Comparison of ENCODE assay signal across 16 cellular contexts in genomic region chr10:24790073-24790472, GRCh38.
A peak's percentile ranks its signal among the peaks of the same experiment; 100 is the strongest.
DNase-seq lines count a peak whose midpoint lies in the region; TF ChIP-seq lines count a peak whose summit lies in the region.
"Had no signal": no experiment of that assay in that cellular context is flagged by ENCODE, and none has a peak within 500 bp of the region (broad histone marks: within the 10 kb centered on the region; RNA-seq: fewer than 3 reads in every experiment).

No MANE protein-coding gene starts in this region.

- H3K27ac ChIP-seq in dorsolateral prefrontal cortex (peak overlapping the region; percentile 75 to 100 (median 95)), mesendoderm (ENCODE audit: low read depth, low read length) (no peak overlapping the region), substantia nigra (ENCODE audit: low read depth, low read length, poor library complexity, severe bottlenecking) (peak overlapping the region; percentile 90)
- H3K27ac ChIP-seq: C4-2B had no signal

- H3K27me3 ChIP-seq in dorsolateral prefrontal cortex = no peaks in the 10 kb centered on the region
- H3K27me3 ChIP-seq in mesendoderm (ENCODE audit: insufficient read depth, low read length, poor library complexity) = no peaks in the 10 kb centered on the region

- no peaks in the 10 kb centered on the region for H3K36me3 ChIP-seq in mesendoderm (ENCODE audit: control insufficient read depth, insufficient read depth, low read length)

- TF ChIP-seq CTCF in dorsolateral prefrontal cortex (IDR thresholded peaks at IDR 0.05 in 54 of 56, conservative IDR thresholded peaks at IDR 0.05 in 2 of 56; ENCODE audit: low read depth in 1 of 56, partially characterized antibody in 56 of 56) = peak in 1 of 56 donors; percentile 13

- H4K8ac ChIP-seq in mesendoderm (ENCODE audit: low read depth, low read length) = peak overlapping the region; percentile 14

- peak overlapping the region in 16 of 59 donors; percentile 10 to 43 (median 21) for H3K4me3 ChIP-seq in dorsolateral prefrontal cortex
- no peak overlapping the region for H3K4me3 ChIP-seq in mesendoderm (ENCODE audit: low read length)

- no peaks in the 10 kb centered on the region for H3K4me1 ChIP-seq in mesendoderm (ENCODE audit: control insufficient read depth, low read depth, low read length)

- no peak overlapping the region for H2BK120ac ChIP-seq in mesendoderm (ENCODE audit: low read depth, low read length)

- H2BK5ac ChIP-seq in mesendoderm (ENCODE audit: low read length) = no peak overlapping the region

- H4K5ac ChIP-seq in mesendoderm (ENCODE audit: low read length) = no peak overlapping the region

- no peak overlapping the region for H2BK15ac ChIP-seq in mesendoderm (replicated peaks; ENCODE audit: low read depth)

- no peak overlapping the region for H3K18ac ChIP-seq in mesendoderm (ENCODE audit: low read length)

- H3K9ac ChIP-seq in mesendoderm (ENCODE audit: low read length) = no peak overlapping the region

- no CpG with 5 or more reads among the region's 7 CpGs for WGBS in mesendoderm (ENCODE audit: extremely low coverage, insufficient coverage, low lambda C conversion rate)

- no peak overlapping the region for H2AK5ac ChIP-seq in mesendoderm (ENCODE audit: low read length)

- H3K4ac ChIP-seq in mesendoderm (ENCODE audit: low read depth, low read length) = no peak overlapping the region

- no peaks in the 10 kb centered on the region for H3K79me2 ChIP-seq in mesendoderm (ENCODE audit: control insufficient read depth, insufficient read depth, low read length)

- H3K23ac ChIP-seq in mesendoderm (ENCODE audit: low read length) = no peak overlapping the region

- H3K4me2 ChIP-seq in mesendoderm (ENCODE audit: low read length) = no peak overlapping the region

- no peaks in the 10 kb centered on the region for H3K79me1 ChIP-seq in mesendoderm (ENCODE audit: low read length)

- no peak overlapping the region for H3K56ac ChIP-seq in mesendoderm (ENCODE audit: low read length)

- DNase-seq in NCI-H2227 (lab: John Stamatoyannopoulos, UW; ENCODE audit: unreplicated experiment) = peak; percentile 17
- DNase-seq in dorsolateral prefrontal cortex = no peak
- DNase-seq in mesendoderm = no peak
- DNase-seq in substantia nigra (lab: John Stamatoyannopoulos, UW) = no peak
- DNase-seq in DMS79 (lab: John Stamatoyannopoulos, UW) = no peak
- no peak for DNase-seq in NCI-H2196 treated with DMSO at 0.1 percent for 48 hours (lab: John Stamatoyannopoulos, UW; ENCODE audit: unreplicated experiment)
- no peak for DNase-seq in DMS114 treated with DMSO at 0.1 percent for 48 hours (lab: John Stamatoyannopoulos, UW; ENCODE audit: unreplicated experiment)
- DNase-seq: DMS 273 treated with DMSO at 0.1 percent for 48 hours, H7, NCI-H1048, NCI-H1694 treated with DMSO at 0.1 percent for 48 hours, NCI-H2107, NCI-H774, RPMI8226, SIG-M5 had no signal

- intact Hi-C loops in dorsolateral prefrontal cortex (cut with DNase I) = loop anchor here (2.0 to 5.0 kb wide), 3 partner anchors 21 to 162 kb away; partner anchors contain the start of genes ARHGAP21 (in 1 of the 2) and PRTFDC1 (in 1 of the 2)
